Comparison of ENCODE assay signal across 8 cellular contexts in genomic region chr3:69738859-69739203, GRCh38. TPM values are rescaled to one million over a fixed set of nuclear protein-coding genes. Genes with fewer than 3 reads are reported as not detected.
DNase-seq lines count a peak whose midpoint lies in the region; ATAC-seq and TF ChIP-seq lines count a peak whose summit lies in the region.

No MANE protein-coding gene starts in this region.

- peak; percentile 42 for DNase-seq in NCI-H748 (lab: John Stamatoyannopoulos, UW; ENCODE audit: unreplicated experiment)
- DNase-seq in NCI-H748 treated with DMSO at 0.1 percent for 48 hours (lab: John Stamatoyannopoulos, UW): no peak
- DNase-seq in adrenal gland: peak in 2 of 7 donors; percentile 55 to 58
- DNase-seq in stimulated activated CD4-positive, alpha-beta T cell treated with anti-CD3 and anti-CD28 coated beads, Interleukin-2, amount 100 ng/mL, for 24 hours: no peak
- DNase-seq in DMS53 (lab: John Stamatoyannopoulos, UW): no peak

- H3K9me3 ChIP-seq in adrenal gland (replicated peaks in 1 of 3) (no peaks in the 10 kb centered on the region), iPS-20b (ENCODE audit: insufficient read depth, low read depth, low read length) (no peaks in the 10 kb centered on the region), stomach smooth muscle (ENCODE audit: control insufficient read depth in 2 of 2, low read length in 2 of 2) (no peaks in the 10 kb centered on the region)

- H3K27ac ChIP-seq in adrenal gland (peak overlapping the region in 4 of 5 donors; percentile 47 to 82 (median 73)), iPS-20b (ENCODE audit: low read length) (no peak overlapping the region), stomach smooth muscle (ENCODE audit: low read length) (peak overlapping the region; percentile 60)

- H3K4me3 ChIP-seq in adrenal gland (peak overlapping the region in 3 of 4 donors; percentile 2 to 87 (median 70)), iPS-20b (ENCODE audit: low read length) (peak overlapping the region; percentile 91), stomach smooth muscle (ENCODE audit: low read length in 2 of 2) (peak overlapping the region; percentile 61 to 95)

- TF ChIP-seq CTCF in adrenal gland (IDR thresholded peaks at IDR 0.05): no peak

- no peaks in the 10 kb centered on the region for H3K27me3 ChIP-seq in adrenal gland
- H3K27me3 ChIP-seq in iPS-20b (ENCODE audit: insufficient read depth, low read length): peaks cover 67% of the 10 kb centered on the region
- H3K27me3 ChIP-seq in stomach smooth muscle (ENCODE audit: control insufficient read depth in 1 of 2, insufficient read depth in 2 of 2, low read length in 2 of 2): no peaks in the 10 kb centered on the region

- H3K9ac ChIP-seq in iPS-20b (ENCODE audit: low read depth, low read length) (peak overlapping the region; percentile 52; the same call in 1 of the 2 replicates), stomach smooth muscle (ENCODE audit: low read length in 2 of 2) (peak overlapping the region; percentile 46 to 75)

- TF ChIP-seq POLR2A in adrenal gland (IDR thresholded peaks at IDR 0.05): no peak

- intact Hi-C loops in adrenal gland (cut with DNase I): no loop called here

- H3K4me1 ChIP-seq in adrenal gland (replicated peaks in 1 of 2) (peaks cover 0 to 26% of the 10 kb centered on the region in 2 donors), iPS-20b (ENCODE audit: insufficient read depth, low read length) (peaks cover 7% of the 10 kb centered on the region; the same call in 1 of the 2 replicates), stomach smooth muscle (ENCODE audit: control insufficient read depth, insufficient read depth, low read length) (peaks cover 15% of the 10 kb centered on the region)

- no peak for ATAC-seq in GM21786 (IDR thresholded peaks at IDR 0.05; ENCODE audit: unreplicated experiment)

- whole genome bisulfite sequencing in adrenal gland, 4 donors: 0 to 1% (median 0%) methylated on average over 12 of the region's 12 CpGs

- H3K36me3 ChIP-seq in adrenal gland (replicated peaks in 1 of 2) (no peaks in the 10 kb centered on the region), iPS-20b (ENCODE audit: insufficient read depth, low read depth, low read length) (no peaks in the 10 kb centered on the region), stomach smooth muscle (ENCODE audit: control insufficient read depth in 2 of 2, insufficient read depth in 2 of 2, low read length in 2 of 2) (no peaks in the 10 kb centered on the region)

RNA-seq across cellular contexts. Expression of gene MITF, which starts 0.4 kb away (rescaled TPM):
- total RNA-seq in adrenal gland: 10 to 100 TPM in 6 of 8 donors, 1 to 10 TPM in 2; 7.5 to 23.4 (median 15.2) TPM
- 1 to 10 TPM; 2.4 to 9.2 (median 4.9) TPM for polyA plus RNA-seq in adrenal gland
